ENCODE assay signal across 8 cellular contexts in the genomic region with DNA sequence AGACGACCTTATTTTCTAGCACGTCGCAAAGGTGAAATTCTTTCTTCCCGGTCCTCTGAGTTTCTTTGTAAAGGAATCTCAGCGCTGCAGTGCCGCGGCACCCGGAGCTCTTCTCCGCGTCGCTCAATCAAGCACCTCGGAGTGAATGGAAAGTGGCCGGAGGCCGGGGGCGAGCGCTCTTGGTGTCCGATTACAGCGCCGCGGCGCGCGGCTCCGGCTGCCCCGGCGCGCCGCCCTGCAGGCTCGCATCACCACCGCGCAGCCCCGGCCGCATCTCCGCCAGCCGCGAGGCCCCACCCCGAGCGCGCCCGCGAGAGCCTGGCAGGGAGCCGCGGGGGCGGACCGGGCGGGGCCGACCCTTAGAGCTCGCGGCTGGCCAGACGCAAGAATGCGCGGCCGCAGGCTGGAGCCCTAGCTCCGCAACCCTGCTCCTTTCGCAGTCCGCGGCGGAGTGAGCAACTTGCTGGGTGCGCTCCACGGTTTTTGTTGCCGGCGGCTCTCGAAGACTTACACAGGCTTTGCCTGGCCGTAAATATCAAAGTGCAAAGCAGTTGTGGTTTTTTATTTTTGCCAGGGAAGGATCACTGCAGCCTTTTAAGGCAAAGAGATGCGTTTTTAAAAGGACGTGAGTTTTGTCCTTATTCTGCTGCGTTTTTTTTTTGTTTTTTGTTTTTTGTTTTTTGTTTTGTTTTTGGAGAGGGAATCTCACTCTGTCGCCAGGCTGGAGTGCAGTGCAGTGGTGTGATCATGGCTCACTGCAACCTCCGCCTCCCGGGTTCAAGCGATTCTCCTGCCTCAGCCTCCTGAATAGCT. TPM values are rescaled to one million over a fixed set of nuclear protein-coding genes. Genes with fewer than 3 reads are reported as not detected.
DNase-seq lines count a peak whose midpoint lies in the region; ATAC-seq, FAIRE-seq and TF ChIP-seq lines count a peak whose summit lies in the region.

A gene (minus strand): TSS at position 143 of the 813 bp plus-strand sequence. CDS start 2,270 bp downstream, outside the sequence.

- peaks cover 3 to 7% of the 10 kb centered on the region in 2 experiments; a peak in 3 of 4 replicates for H3K79me1 ChIP-seq in IMR-90 (ENCODE audit: low read depth in 1 of 2, low read length in 2 of 2)

- H3K18ac ChIP-seq in IMR-90 (ENCODE audit: low read depth, low read length): peak within 1 kb of the TSS; percentile 83

- H3K9me3 ChIP-seq in Caco-2: no peaks in the 10 kb centered on the region
- H3K9me3 ChIP-seq in IMR-90 (ENCODE audit: control insufficient read depth, insufficient read depth, low read length): no peaks in the 10 kb centered on the region
- no peaks in the 10 kb centered on the region for H3K9me3 ChIP-seq in keratinocyte (ENCODE audit: control insufficient read depth, low read depth, low read length)
- no peaks in the 10 kb centered on the region for H3K9me3 ChIP-seq in skeletal muscle tissue (ENCODE audit: control insufficient read depth in 3 of 3, low read length in 3 of 3)

- no peaks in the 10 kb centered on the region for H3K27me3 ChIP-seq in Caco-2 (replicated peaks; ENCODE audit: control insufficient read depth, insufficient read depth, low read length)
- no peaks in the 10 kb centered on the region for H3K27me3 ChIP-seq in IMR-90 (ENCODE audit: control insufficient read depth, insufficient read depth, low read length)
- no peaks in the 10 kb centered on the region for H3K27me3 ChIP-seq in keratinocyte (ENCODE audit: control insufficient read depth, extremely low read depth, insufficient read depth, low read length)
- no peaks in the 10 kb centered on the region for H3K27me3 ChIP-seq in skeletal muscle tissue (ENCODE audit: control insufficient read depth in 3 of 3, insufficient read depth in 3 of 3, low read length in 3 of 3)

- TF ChIP-seq RAD21 in IMR-90 (IDR thresholded peaks at IDR 0.05; ENCODE audit: low read length): peak; percentile 42

- peak within 1 kb of the TSS; percentile 83 for H3K4me3 Mint-ChIP-seq in Caco-2 (ENCODE audit: unreplicated experiment)

- dilution Hi-C loops in IMR-90 (cut with HindIII; ENCODE audit: low sequenced_read_pairs, unreplicated experiment): no loop called here
- dilution Hi-C loops in keratinocyte (cut with MboI; ENCODE audit: extremely low pct_ligation_motif_present, low sequenced_read_pairs): no loop called here

- WGBS in IMR-90 (ENCODE audit: extremely low coverage in 2 of 2, insufficient read length in 1 of 2), 2 experiments: 1% methylated on average over 12 of the region's 71 CpGs; no CpG with 5 or more reads in 1 of the 2 experiments

- intact Hi-C loops in Caco-2 (cut with micrococcal nuclease; ENCODE audit: unreplicated experiment): loop anchor here (1.0 kb wide), 2 partner anchors 36 to 220 kb away; no protein-coding TSS in a partner anchor
- intact Hi-C loops in IMR-90 (cut with micrococcal nuclease): loop anchor here (1.0 to 5.0 kb wide), 6 partner anchors 132 to 539 kb away; no protein-coding TSS in a partner anchor

- H3K23ac ChIP-seq in IMR-90 (ENCODE audit: low read depth, low read length): peak within 1 kb of the TSS; percentile 91; the same call in 1 of the 2 replicates

- peak within 1 kb of the TSS; percentile 89 for H3K56ac ChIP-seq in IMR-90 (ENCODE audit: extremely low read depth, insufficient read depth, low read length)

- DNase-seq in Caco-2 (peak; percentile 92 to 96), GM20000 (ENCODE audit: low spot score) (peak; percentile 69), IMR-90 (peak; percentile 94), RPMI8226 (peak; percentile 92), keratinocyte (ENCODE audit: low read depth, low spot score) (peak; percentile 45), NAMALWA (ENCODE audit: low spot score) (no peak)

- H3K79me2 ChIP-seq in keratinocyte (ENCODE audit: control insufficient read depth, insufficient read depth, low read length): peaks cover 47% of the 10 kb centered on the region

- peak; percentile 67 for FAIRE-seq in keratinocyte (lab: Jason Lieb, UNC)

- H3K4me2 ChIP-seq in IMR-90 (ENCODE audit: low read depth, low read length) (peak within 1 kb of the TSS; percentile 98), keratinocyte (ENCODE audit: control insufficient read depth, extremely low read depth, insufficient read depth, low read depth, low read length) (peak within 1 kb of the TSS; percentile 59)

- H4K5ac ChIP-seq in IMR-90 (ENCODE audit: low read depth, low read length): peak within 1 kb of the TSS; percentile 73; the same call in 1 of the 2 replicates

- no peaks in the 10 kb centered on the region for H4K20me1 ChIP-seq in IMR-90 (ENCODE audit: insufficient read depth, low read length)
- H4K20me1 ChIP-seq in keratinocyte (ENCODE audit: control insufficient read depth, extremely low read depth, insufficient read depth, low read length): no peaks in the 10 kb centered on the region

- BruUV-seq in Caco-2 (replicated peaks; lab: Mats Ljungman, UMichigan) (TSS peak; percentile 97), IMR-90 (replicated peaks; lab: Mats Ljungman, UMichigan) (no TSS peak)

- peak; percentile 96 for ATAC-seq in IMR-90 (ENCODE audit: low read depth)

- H3K36me3 ChIP-seq in Caco-2 (ENCODE audit: control insufficient read depth, insufficient read depth, low read length) (no peaks in the 10 kb centered on the region), IMR-90 (ENCODE audit: control insufficient read depth, insufficient read depth, low read length) (no peaks in the 10 kb centered on the region), keratinocyte (ENCODE audit: control insufficient read depth in 2 of 2, extremely low read depth in 1 of 2, insufficient read depth in 2 of 2, low read length in 2 of 2) (peaks cover 9 to 20% of the 10 kb centered on the region in 2 experiments), skeletal muscle tissue (ENCODE audit: control insufficient read depth in 3 of 3, insufficient read depth in 3 of 3, low read length in 3 of 3) (peaks cover 2 to 6% (median 3%) of the 10 kb centered on the region in 3 donors)

- H3K27ac Mint-ChIP-seq in Caco-2 (ENCODE audit: unreplicated experiment): peak within 1 kb of the TSS; percentile 89

- H2AFZ ChIP-seq in IMR-90 (replicated peaks; ENCODE audit: low read length, poor library complexity) (peak within 1 kb of the TSS; percentile 83), keratinocyte (ENCODE audit: control insufficient read depth, low read length) (peak within 1 kb of the TSS; percentile 51)

- TF ChIP-seq POLR2A in IMR-90 (IDR thresholded peaks at IDR 0.05; ENCODE audit: low read depth, low read length): peak; percentile 87

- H2AK5ac ChIP-seq in IMR-90 (ENCODE audit: low read depth, low read length): peak within 1 kb of the TSS; percentile 85

- H2BK20ac ChIP-seq in IMR-90 (ENCODE audit: low read depth, low read length): peak within 1 kb of the TSS; percentile 65

- peak within 1 kb of the TSS; percentile 76; the same call in 1 of the 3 replicates for H2BK15ac ChIP-seq in IMR-90 (ENCODE audit: low read depth, low read length)

- H3K9me3 Mint-ChIP-seq in Caco-2 (ENCODE audit: unreplicated experiment): no peaks in the 10 kb centered on the region

- peaks cover 26% of the 10 kb centered on the region for H3K4me1 ChIP-seq in Caco-2
- H3K4me1 ChIP-seq in IMR-90 (ENCODE audit: control insufficient read depth, insufficient read depth, low read length): peaks cover 1% of the 10 kb centered on the region; the same call in 1 of the 2 replicates
- H3K4me1 ChIP-seq in keratinocyte (ENCODE audit: control insufficient read depth, extremely low read depth, insufficient read depth, low read length): peaks cover 61% of the 10 kb centered on the region
- H3K4me1 ChIP-seq in skeletal muscle tissue (ENCODE audit: control insufficient read depth in 3 of 3, insufficient read depth in 3 of 3, low read length in 3 of 3): peaks cover 0 to 3% (median 0%) of the 10 kb centered on the region in 3 donors

- H3K4me3 ChIP-seq in Caco-2 (ENCODE audit: low read depth, low read length) (peak within 1 kb of the TSS; percentile 80), IMR-90 (ENCODE audit: insufficient read depth, low read depth, low read length) (peak within 1 kb of the TSS; percentile 83), keratinocyte (ENCODE audit: control insufficient read depth in 2 of 3, extremely low read depth in 1 of 3, insufficient read depth in 2 of 3, low read depth in 1 of 3, low read length in 3 of 3) (peak within 1 kb of the TSS; percentile 70 to 81 (median 79)), skeletal muscle tissue (ENCODE audit: low read length in 3 of 3) (peak within 1 kb of the TSS; percentile 82 to 97 (median 84))

- H3K9ac ChIP-seq in IMR-90 (ENCODE audit: low read depth, low read length) (peak within 1 kb of the TSS; percentile 80), keratinocyte (ENCODE audit: control insufficient read depth, extremely low read depth, insufficient read depth, low read length) (peak within 1 kb of the TSS; percentile 85), skeletal muscle tissue (ENCODE audit: low read depth in 1 of 3, low read length in 3 of 3) (peak within 1 kb of the TSS; percentile 77 to 95 (median 86))

- H3K27ac ChIP-seq in IMR-90 (ENCODE audit: insufficient read depth, low read length) (peak within 1 kb of the TSS; percentile 73), cingulate gyrus (ENCODE audit: low read depth, low read length) (peak within 1 kb of the TSS; percentile 39), keratinocyte (ENCODE audit: control insufficient read depth, insufficient read depth, low read length) (peak within 1 kb of the TSS; percentile 97), skeletal muscle tissue (ENCODE audit: low read depth, low read length) (peak within 1 kb of the TSS; percentile 68)

- H4K8ac ChIP-seq in IMR-90 (ENCODE audit: low read depth in 2 of 2, low read length in 2 of 2): peak within 1 kb of the TSS; percentile 70

- H3K36me3 Mint-ChIP-seq in Caco-2 (ENCODE audit: insufficient read depth, unreplicated experiment): peaks cover 23% of the 10 kb centered on the region

- H3K4ac ChIP-seq in IMR-90 (ENCODE audit: low read depth, low read length): peak within 1 kb of the TSS; percentile 68

- H2AK9ac ChIP-seq in IMR-90 (replicated peaks; ENCODE audit: low read depth, low read length, poor library complexity): peak within 1 kb of the TSS; percentile 38

- H2BK120ac ChIP-seq in IMR-90 (ENCODE audit: low read depth, low read length): peak within 1 kb of the TSS; percentile 74

- H3K4me1 Mint-ChIP-seq in Caco-2 (ENCODE audit: low read depth, unreplicated experiment): peaks cover 14% of the 10 kb centered on the region

- H2BK5ac ChIP-seq in IMR-90 (ENCODE audit: low read depth, low read length, poor library complexity, severe bottlenecking): peak within 1 kb of the TSS; percentile 72

- peak within 1 kb of the TSS; percentile 61; the same call in 1 of the 2 replicates for H4K91ac ChIP-seq in IMR-90 (ENCODE audit: insufficient read depth, low read depth, low read length)

- in situ Hi-C loops in IMR-90 (cut with MboI; ENCODE audit: low sequenced_read_pairs): loop anchor here (5.0 kb wide), 2 partner anchors 217 to 538 kb away; no protein-coding TSS in a partner anchor

- CTCF ChIA-PET in Caco-2 (lab: Charles Lee): interaction anchor here (0.5 to 1.8 kb wide), 14 partner anchors 9 to 551 kb away, joined by 3 to 12 read pairs (median 4); no protein-coding TSS in a partner anchor
- CTCF ChIA-PET in IMR-90 (lab: Yijun Ruan, JAX): interaction anchor here (0.6 to 2.2 kb wide), 6 partner anchors 11 to 551 kb away, joined by 3 to 6 read pairs (median 4); no protein-coding TSS in a partner anchor

- H3K9me1 ChIP-seq in IMR-90 (ENCODE audit: insufficient read depth, low read length) (no peaks in the 10 kb centered on the region), keratinocyte (ENCODE audit: control insufficient read depth, extremely low read depth, insufficient read depth, low read length) (no peaks in the 10 kb centered on the region)

- POLR2A ChIA-PET in Caco-2 (lab: Charles Lee): interaction anchor here (0.6 to 1.3 kb wide), 7 partner anchors 23 to 560 kb away, joined by 3 to 14 read pairs (median 7); no protein-coding TSS in a partner anchor
- POLR2A ChIA-PET in IMR-90 (lab: Charles Lee; ENCODE audit: unreplicated experiment): interaction anchor here (0.6 to 1.0 kb wide), 3 partner anchors 9 to 1623 kb away, joined by 4 to 7 read pairs (median 5); no protein-coding TSS in a partner anchor

- no peaks in the 10 kb centered on the region for H3K27me3 Mint-ChIP-seq in Caco-2 (ENCODE audit: insufficient read depth, unreplicated experiment)

- no peak for TF ChIP-seq CTCF in Caco-2 (IDR thresholded peaks at IDR 0.05; ENCODE audit: insufficient read depth in 1 of 2, low read depth in 1 of 2, low read length in 1 of 2, severe bottlenecking in 1 of 2, unreplicated experiment in 1 of 2)
- TF ChIP-seq CTCF in GM20000 (IDR thresholded peaks at IDR 0.05; ENCODE audit: extremely low read depth, missing control alignments): no peak
- TF ChIP-seq CTCF in IMR-90 (conservative IDR thresholded peaks at IDR 0.05; ENCODE audit: low read depth, low read length): 0 out of 2 replicates have a peak, but pooled peaks have one; percentile 15
- peak in 1 of 3 experiments; percentile 7 for TF ChIP-seq CTCF in keratinocyte (optimal IDR thresholded peaks at IDR 0.05 in 1 of 3, IDR thresholded peaks at IDR 0.05 in 1 of 3, conservative IDR thresholded peaks at IDR 0.05 in 1 of 3; ENCODE audit: extremely low read depth in 1 of 3, insufficient read depth in 2 of 3, low read length in 3 of 3)

- H3K14ac ChIP-seq in IMR-90 (replicated peaks; ENCODE audit: low read depth, low read length): peak within 1 kb of the TSS; percentile 90

RNA-seq across cellular contexts. Expression of the gene that starts here (rescaled TPM):
- total RNA-seq in Caco-2 (2022): 25.8 and 32.1 TPM in 2 replicates
- total RNA-seq in IMR-90 (2012; rRNA removed): 97.1 and 116 TPM in 2 replicates
- 19.3 and 21.2 TPM in 2 replicates for polyA plus RNA-seq in IMR-90 (2012; rRNA removed)
- polyA plus RNA-seq in IMR-90 (2012; cell fraction: cytosol; rRNA removed): 9.7 and 16.1 TPM in 2 replicates
- 8.7 and 33.3 TPM in 2 replicates for polyA plus RNA-seq in IMR-90 (2012; cell fraction: nucleus; rRNA removed; ENCODE audit: low replicate concordance)
- polyA plus RNA-seq in keratinocyte: 142 to 200 TPM (median 190 TPM) in 3 replicates
- polyA plus RNA-seq in keratinocyte (2011; ENCODE audit: low read depth): 36.1 TPM
- 47.4 and 74.8 TPM in 2 replicates for polyA plus RNA-seq in keratinocyte (2011; cell fraction: cytosol; rRNA removed)
- 183 and 191 TPM in 2 replicates for polyA plus RNA-seq in keratinocyte (2011; cell fraction: nucleus; rRNA removed)
- polyA plus RNA-seq in keratinocyte (2012; ENCODE audit: low replicate concordance): 42.1 and 113 TPM in 2 replicates
- 232 to 438 TPM (median 340 TPM) in 3 replicates for polyA minus RNA-seq in keratinocyte
- polyA minus RNA-seq in keratinocyte (2011; cell fraction: cytosol; rRNA and poly(A)+ RNA removed): 167 TPM
- polyA minus RNA-seq in keratinocyte (2011; cell fraction: nucleus; rRNA and poly(A)+ RNA removed): 443 and 1,012 TPM in 2 replicates
- total RNA-seq in skeletal muscle tissue: 266 TPM

Comparison
In these comparisons a context has a peak if more than half of its experiments do, and no peak if none do; other contexts are left out.
1. H3K27ac ChIP-seq: peak in every context shown above with its lines; median percentile 97 in keratinocyte; 73 in IMR-90; 68 in skeletal muscle tissue; 39 in cingulate gyrus.